In genomic region chr9:19221326-19221725, GRCh38 we compare ENCODE assay signal across 35 cellular contexts.
"Had no signal": no experiment of that assay in that cellular context is flagged by ENCODE, and none has a peak within 500 bp of the region (broad histone marks: within the 10 kb centered on the region; RNA-seq: fewer than 3 reads in every experiment).

No MANE protein-coding gene starts in this region.

- H3K27me3 Mint-ChIP-seq: activated CD4-positive, alpha-beta T cell treated with anti-CD3 and anti-CD28 coated beads for 36 hours; activated CD4-positive, alpha-beta T cell treated with anti-CD3 and anti-CD28 coated beads, Interleukin-2, amount 10 ng/mL, durations not matched to agents 7 days and 5 days; activated naive CD4-positive, alpha-beta T cell treated with anti-CD3 and anti-CD28 coated beads, Interleukin-2, amount 50 U/mL, for 24 hours; activated naive CD8-positive, alpha-beta T cell; activated naive CD8-positive, alpha-beta T cell treated with anti-CD3 and anti-CD28 coated beads, Interleukin-2, amount 10 ng/mL, durations not matched to agents 7 days and 5 days; activated naive CD8-positive, alpha-beta T cell treated with anti-CD3 and anti-CD28 coated beads, Interleukin-2, amount 50 U/mL, for 24 hours; activated T-cell treated with anti-CD3 and anti-CD28 coated beads, Interleukin-2, amount 50 U/mL, for 24 hours; brain; central memory CD8-positive, alpha-beta T cell had no signal

- H3K4me3 ChIP-seq: ascending aorta, cardiac muscle cell had no signal

- DNase-seq: activated CD4-positive, alpha-beta memory T cell treated with anti-CD3 and anti-CD28 coated beads, Interleukin-2, amount 10 ng/mL, durations not matched to agents 7 days and 5 days; activated CD4-positive, alpha-beta T cell treated with anti-CD3 and anti-CD28 coated beads for 1 hour; activated CD4-positive, alpha-beta T cell treated with anti-CD3 and anti-CD28 coated beads for 36 hours; activated CD4-positive, alpha-beta T cell treated with anti-CD3 and anti-CD28 coated beads for 48 hours; activated CD4-positive, alpha-beta T cell treated with anti-CD3 and anti-CD28 coated beads, Interleukin-2, amount 10 ng/mL, durations not matched to agents 7 days and 5 days; activated CD4-positive, alpha-beta T cell treated with anti-CD3 and anti-CD28 coated beads, Interleukin-2, amount 50 U/mL, for 48 hours; activated CD4-positive, CD25-positive, alpha-beta regulatory T cell; activated CD8-positive, alpha-beta memory T cell treated with anti-CD3 and anti-CD28 coated beads, Interleukin-2, amount 50 U/mL, for 48 hours; activated CD8-positive, alpha-beta T cell treated with anti-CD3 and anti-CD28 coated beads, Interleukin-2, amount 10 ng/mL, durations not matched to agents 7 days and 5 days; activated effector memory CD4-positive, alpha-beta T cell treated with Interleukin-2 at 50 U/mL for 16 hours; activated gamma-delta T cell; activated naive CD4-positive, alpha-beta T cell treated with anti-CD3 and anti-CD28 coated beads, Interleukin-2, amount 10 ng/mL, durations not matched to agents 7 days and 5 days; activated naive CD4-positive, alpha-beta T cell treated with Interleukin-2 at 50 U/mL for 16 hours; activated naive CD8-positive, alpha-beta T cell treated with anti-CD3 and anti-CD28 coated beads, Interleukin-2, amount 10 ng/mL, durations not matched to agents 7 days and 5 days; activated naive CD8-positive, alpha-beta T cell treated with anti-CD3 and anti-CD28 coated beads, Interleukin-2, amount 50 U/mL, for 24 hours; activated T-cell treated with anti-CD3 and anti-CD28 coated beads, Interleukin-2, amount 50 U/mL, for 24 hours; activated T-cell treated with anti-CD3 and anti-CD28 coated beads, Interleukin-2, amount 50 U/mL, for 48 hours; amygdala; anterior cingulate cortex; caudate nucleus; cerebellar nuclear complex; T-helper 1 cell; T-helper 2 cell; T-helper 9 cell; WERI-Rb-1 had no signal

- H3K36me3 Mint-ChIP-seq: activated naive CD4-positive, alpha-beta T cell treated with anti-CD3 and anti-CD28 coated beads, Interleukin-2, amount 10 ng/mL, durations not matched to agents 7 days and 5 days; activated naive CD4-positive, alpha-beta T cell treated with anti-CD3 and anti-CD28 coated beads, Interleukin-2, amount 50 U/mL, for 24 hours; activated naive CD8-positive, alpha-beta T cell; activated naive CD8-positive, alpha-beta T cell treated with anti-CD3 and anti-CD28 coated beads, Interleukin-2, amount 10 ng/mL, durations not matched to agents 7 days and 5 days; brain; WTC11 had no signal

- H3K4me1 ChIP-seq: ascending aorta had no signal

- H3K4me3 Mint-ChIP-seq: activated CD4-positive, alpha-beta memory T cell treated with anti-CD3 and anti-CD28 coated beads, Interleukin-2, amount 10 ng/mL, durations not matched to agents 7 days and 5 days; activated CD4-positive, alpha-beta T cell treated with anti-CD3 and anti-CD28 coated beads for 36 hours; activated CD4-positive, alpha-beta T cell treated with anti-CD3 and anti-CD28 coated beads, Interleukin-2, amount 10 ng/mL, durations not matched to agents 7 days and 5 days; activated CD8-positive, alpha-beta T cell treated with anti-CD3 and anti-CD28 coated beads, Interleukin-2, amount 10 ng/mL, durations not matched to agents 7 days and 5 days; activated naive CD4-positive, alpha-beta T cell treated with anti-CD3 and anti-CD28 coated beads, Interleukin-2, amount 10 ng/mL, durations not matched to agents 7 days and 5 days; activated naive CD4-positive, alpha-beta T cell treated with anti-CD3 and anti-CD28 coated beads, Interleukin-2, amount 50 U/mL, for 24 hours; activated naive CD8-positive, alpha-beta T cell; activated naive CD8-positive, alpha-beta T cell treated with anti-CD3 and anti-CD28 coated beads, Interleukin-2, amount 10 ng/mL, durations not matched to agents 7 days and 5 days; activated naive CD8-positive, alpha-beta T cell treated with anti-CD3 and anti-CD28 coated beads, Interleukin-2, amount 50 U/mL, for 24 hours; activated T-cell treated with anti-CD3 and anti-CD28 coated beads, Interleukin-2, amount 50 U/mL, for 24 hours; brain; central memory CD8-positive, alpha-beta T cell; T-helper 1 cell treated with Interleukin-12 subunit alpha and Interleukin-12 subunit beta and Interleukin-4 antibody, amounts not matched to agents 30 μg/mL and 1 μg/mL, for 36 hours; T-helper 2 cell treated with Interferon-gamma antibody and Interleukin-4, amounts not matched to agents 5 μg/mL and 100 μg/mL, for 36 hours; WTC11 had no signal

- H3K4me1 Mint-ChIP-seq: activated CD4-positive, alpha-beta memory T cell treated with anti-CD3 and anti-CD28 coated beads, Interleukin-2, amount 10 ng/mL, durations not matched to agents 7 days and 5 days; activated CD4-positive, alpha-beta T cell treated with anti-CD3 and anti-CD28 coated beads for 36 hours; activated CD4-positive, alpha-beta T cell treated with anti-CD3 and anti-CD28 coated beads, Interleukin-2, amount 10 ng/mL, durations not matched to agents 7 days and 5 days; activated naive CD4-positive, alpha-beta T cell treated with anti-CD3 and anti-CD28 coated beads, Interleukin-2, amount 10 ng/mL, durations not matched to agents 7 days and 5 days; activated naive CD4-positive, alpha-beta T cell treated with anti-CD3 and anti-CD28 coated beads, Interleukin-2, amount 50 U/mL, for 24 hours; activated naive CD8-positive, alpha-beta T cell treated with anti-CD3 and anti-CD28 coated beads, Interleukin-2, amount 50 U/mL, for 24 hours; brain; central memory CD8-positive, alpha-beta T cell had no signal

- H3K27me3 ChIP-seq: ascending aorta, cardiac muscle cell had no signal

- H3K27ac Mint-ChIP-seq: activated CD4-positive, alpha-beta memory T cell treated with anti-CD3 and anti-CD28 coated beads, Interleukin-2, amount 10 ng/mL, durations not matched to agents 7 days and 5 days; activated CD4-positive, alpha-beta T cell treated with anti-CD3 and anti-CD28 coated beads for 36 hours; activated CD4-positive, alpha-beta T cell treated with anti-CD3 and anti-CD28 coated beads, Interleukin-2, amount 10 ng/mL, durations not matched to agents 7 days and 5 days; activated CD8-positive, alpha-beta T cell treated with anti-CD3 and anti-CD28 coated beads, Interleukin-2, amount 10 ng/mL, durations not matched to agents 7 days and 5 days; activated naive CD4-positive, alpha-beta T cell treated with anti-CD3 and anti-CD28 coated beads, Interleukin-2, amount 10 ng/mL, durations not matched to agents 7 days and 5 days; activated naive CD4-positive, alpha-beta T cell treated with anti-CD3 and anti-CD28 coated beads, Interleukin-2, amount 50 U/mL, for 24 hours; activated naive CD8-positive, alpha-beta T cell; activated naive CD8-positive, alpha-beta T cell treated with anti-CD3 and anti-CD28 coated beads, Interleukin-2, amount 10 ng/mL, durations not matched to agents 7 days and 5 days; activated naive CD8-positive, alpha-beta T cell treated with anti-CD3 and anti-CD28 coated beads, Interleukin-2, amount 50 U/mL, for 24 hours; activated T-cell treated with anti-CD3 and anti-CD28 coated beads, Interleukin-2, amount 50 U/mL, for 24 hours; activated T-helper 2 cell treated with anti-CD3 and anti-CD28 coated beads, Interferon-gamma antibody, Interleukin-2, Interleukin-4, amounts not matched to agents 10 μg/mL and 5 μg/mL and 100 μg/mL, durations not matched to agents 14 hours and 24 hours and 36 hours; brain; T-helper 1 cell treated with Interleukin-12 subunit alpha and Interleukin-12 subunit beta and Interleukin-4 antibody, amounts not matched to agents 30 μg/mL and 1 μg/mL, for 36 hours; T-helper 2 cell treated with Interferon-gamma antibody and Interleukin-4, amounts not matched to agents 5 μg/mL and 100 μg/mL, for 36 hours; WTC11 had no signal

- H3K36me3 ChIP-seq: ascending aorta, cardiac muscle cell, WERI-Rb-1 had no signal

- H3K9me3 Mint-ChIP-seq: activated CD4-positive, alpha-beta memory T cell treated with anti-CD3 and anti-CD28 coated beads, Interleukin-2, amount 10 ng/mL, durations not matched to agents 7 days and 5 days; activated CD4-positive, alpha-beta T cell treated with anti-CD3 and anti-CD28 coated beads, Interleukin-2, amount 10 ng/mL, durations not matched to agents 7 days and 5 days; activated naive CD4-positive, alpha-beta T cell treated with anti-CD3 and anti-CD28 coated beads, Interleukin-2, amount 50 U/mL, for 24 hours; activated naive CD8-positive, alpha-beta T cell treated with anti-CD3 and anti-CD28 coated beads, Interleukin-2, amount 10 ng/mL, durations not matched to agents 7 days and 5 days; activated naive CD8-positive, alpha-beta T cell treated with anti-CD3 and anti-CD28 coated beads, Interleukin-2, amount 50 U/mL, for 24 hours; activated T-cell treated with anti-CD3 and anti-CD28 coated beads, Interleukin-2, amount 50 U/mL, for 24 hours; activated T-helper 2 cell treated with anti-CD3 and anti-CD28 coated beads, Interferon-gamma antibody, Interleukin-2, Interleukin-4, amounts not matched to agents 10 μg/mL and 5 μg/mL and 100 μg/mL, durations not matched to agents 14 hours and 24 hours and 36 hours; brain; central memory CD8-positive, alpha-beta T cell; T-helper 1 cell treated with Interleukin-12 subunit alpha and Interleukin-12 subunit beta and Interleukin-4 antibody, amounts not matched to agents 30 μg/mL and 1 μg/mL, for 36 hours; T-helper 2 cell treated with Interferon-gamma antibody and Interleukin-4, amounts not matched to agents 5 μg/mL and 100 μg/mL, for 36 hours; WTC11 had no signal

- H3K9me3 ChIP-seq: ascending aorta had no signal

- H3K27ac ChIP-seq: ascending aorta, cardiac muscle cell, WERI-Rb-1 had no signal
